In genomic region chr14:29800961-29801360, GRCh38 we compare ENCODE assay signal across 3 cellular contexts.
TF ChIP-seq lines count a peak whose summit lies in the region.

No MANE protein-coding gene starts in this region.

TF ChIP-seq in SK-N-SH, 30 proteins besides CTCF, POLR2A, EP300 and RAD21 (continued from another document):
- no peak for TF ChIP-seq PBX3 (IDR thresholded peaks at IDR 0.05)
- no peak for TF ChIP-seq MAX (IDR thresholded peaks at IDR 0.05; ENCODE audit: low read depth)
- no peak for TF ChIP-seq NFIC (IDR thresholded peaks at IDR 0.05; ENCODE audit: borderline replicate concordance)
- TF ChIP-seq FOXJ3 (CRISPR knock-in tag; IDR thresholded peaks at IDR 0.05): no peak

TF ChIP-seq in SK-N-SH treated with all-trans-retinoic acid at 6 μM for 48 hours, 23 proteins besides CTCF, POLR2A, EP300 and RAD21 (continued from another document):
- TF ChIP-seq POU6F1 (CRISPR knock-in tag; IDR thresholded peaks at IDR 0.05; ENCODE audit: borderline replicate concordance, low read depth): no peak
- no peak for TF ChIP-seq ZC3H10 (CRISPR knock-in tag; IDR thresholded peaks at IDR 0.05)
- TF ChIP-seq TSHZ2 (CRISPR knock-in tag; IDR thresholded peaks at IDR 0.05): no peak
- TF ChIP-seq ESRRG (CRISPR knock-in tag; IDR thresholded peaks at IDR 0.05): no peak
- no peak for TF ChIP-seq ISL1 (CRISPR knock-in tag; IDR thresholded peaks at IDR 0.05)
- no peak for TF ChIP-seq ZNF8 (CRISPR knock-in tag; IDR thresholded peaks at IDR 0.05)
- no peak for TF ChIP-seq TOX (CRISPR knock-in tag; IDR thresholded peaks at IDR 0.05; ENCODE audit: borderline replicate concordance)
- no peak for TF ChIP-seq PPARA (CRISPR knock-in tag; IDR thresholded peaks at IDR 0.05; ENCODE audit: borderline replicate concordance)
- no peak for TF ChIP-seq CSRNP3 (CRISPR knock-in tag; IDR thresholded peaks at IDR 0.05)
- no peak for TF ChIP-seq TCF4 (CRISPR knock-in tag; IDR thresholded peaks at IDR 0.05; ENCODE audit: borderline replicate concordance)
- no peak for TF ChIP-seq CSDC2 (CRISPR knock-in tag; IDR thresholded peaks at IDR 0.05)
TF ChIP-seq in SK-N-SH treated with all-trans-retinoic acid at 6 μM for 48 hours: peak in this region for 0.

TF ChIP-seq in WTC11, 78 proteins besides CTCF, POLR2A, EP300 and RAD21 (continued from another document):
- TF ChIP-seq ATF6 (CRISPR knock-in tag; IDR thresholded peaks at IDR 0.05) (no peak), KAT7 (CRISPR knock-in tag; IDR thresholded peaks at IDR 0.05; ENCODE audit: borderline replicate concordance) (no peak), ZNF425 (CRISPR knock-in tag; conservative IDR thresholded peaks at IDR 0.05) (no peak), IRF1 (CRISPR knock-in tag; IDR thresholded peaks at IDR 0.05) (no peak), SP1 (CRISPR knock-in tag; conservative IDR thresholded peaks at IDR 0.05) (no peak), USF1 (CRISPR knock-in tag; IDR thresholded peaks at IDR 0.05) (no peak)
